Comparison of ENCODE assay signal across 16 cellular contexts in genomic region chr2:7745369-7745768, GRCh38.
DNase-seq lines count a peak whose midpoint lies in the region; ATAC-seq, FAIRE-seq and TF ChIP-seq lines count a peak whose summit lies in the region.
"Had no signal": no experiment of that assay in that cellular context is flagged by ENCODE, and none has a peak within 500 bp of the region (broad histone marks: within the 10 kb centered on the region; RNA-seq: fewer than 3 reads in every experiment).

No MANE protein-coding gene starts in this region.

- no peaks in the 10 kb centered on the region for H3K27me3 Mint-ChIP-seq in stimulated activated naive CD8-positive, alpha-beta T cell treated with anti-CD3 and anti-CD28 coated beads, Interleukin-15, Interleukin-2, amounts not matched to agents 100 ng/mL and 50 ng/mL, for 24 hours
- H3K27me3 Mint-ChIP-seq in stimulated activated naive CD8-positive, alpha-beta T cell treated with anti-CD3 and anti-CD28 coated beads, Interleukin-15, amount 100 ng/mL, for 72 hours = no peaks in the 10 kb centered on the region

- H3K27ac Mint-ChIP-seq in stimulated activated naive CD8-positive, alpha-beta T cell treated with anti-CD3 and anti-CD28 coated beads, Interleukin-15, Interleukin-2, amounts not matched to agents 100 ng/mL and 50 ng/mL, for 24 hours = peak overlapping the region; percentile 75
- peak overlapping the region in 1 of 2 donors; percentile 68 for H3K27ac Mint-ChIP-seq in stimulated activated naive CD8-positive, alpha-beta T cell treated with anti-CD3 and anti-CD28 coated beads, Interleukin-15, amount 100 ng/mL, for 72 hours

- TF ChIP-seq CTCF in bronchial epithelial cell (IDR thresholded peaks at IDR 0.05; ENCODE audit: insufficient read depth, low read length, severe bottlenecking) = no peak

- H3K27me3 ChIP-seq in bronchial epithelial cell (ENCODE audit: control insufficient read depth, insufficient read depth, low read length) = no peaks in the 10 kb centered on the region
- H3K27me3 ChIP-seq: BE2C had no signal

- H3K9me3 Mint-ChIP-seq in stimulated activated naive CD8-positive, alpha-beta T cell treated with anti-CD3 and anti-CD28 coated beads, Interleukin-15, Interleukin-2, amounts not matched to agents 100 ng/mL and 50 ng/mL, for 24 hours = peaks cover 10% of the 10 kb centered on the region
- peaks cover 32 to 37% of the 10 kb centered on the region in 2 donors for H3K9me3 Mint-ChIP-seq in stimulated activated naive CD8-positive, alpha-beta T cell treated with anti-CD3 and anti-CD28 coated beads, Interleukin-15, amount 100 ng/mL, for 72 hours

- H3K36me3 ChIP-seq in bronchial epithelial cell (ENCODE audit: control insufficient read depth, insufficient read depth, low read length) = no peaks in the 10 kb centered on the region
- H3K36me3 ChIP-seq: BE2C, esophagus squamous epithelium had no signal

- ATAC-seq in stimulated activated naive CD8-positive, alpha-beta T cell treated with anti-CD3 and anti-CD28 coated beads, Interleukin-15, amount 100 ng/mL, for 72 hours = no peak
- no peak for ATAC-seq in GM19455 (IDR thresholded peaks at IDR 0.05; ENCODE audit: unreplicated experiment)
- ATAC-seq: sciatic nerve had no signal

- FAIRE-seq in bronchial epithelial cell (lab: Jason Lieb, UNC) = no peak
- FAIRE-seq: astrocyte had no signal

- DNase-seq in stimulated activated naive CD8-positive, alpha-beta T cell treated with anti-CD3 and anti-CD28 coated beads, Interleukin-15, amount 100 ng/mL, for 72 hours = no peak
- peak; percentile 17 for DNase-seq in NCI-H748 treated with DMSO at 0.1 percent for 48 hours (lab: John Stamatoyannopoulos, UW)
- peak; percentile 61 for DNase-seq in bronchial epithelial cell (ENCODE audit: low read depth)
- DNase-seq in activated naive CD4-positive, alpha-beta T cell treated with Interleukin-2 at 50 U/mL for 16 hours = no peak
- DNase-seq in activated CD8-positive, alpha-beta memory T cell treated with anti-CD3 and anti-CD28 coated beads, Interleukin-2, amount 50 U/mL, for 4 hours = no peak
- DNase-seq in NCI-H446 treated with DMSO at 0.1 percent for 48 hours (lab: John Stamatoyannopoulos, UW) = no peak
- DNase-seq: BE2C, esophagus squamous epithelium, Karpas-422, kidney glomerular epithelial cell, NCI-H2107 had no signal

- peaks cover 4% of the 10 kb centered on the region for H3K36me3 Mint-ChIP-seq in stimulated activated naive CD8-positive, alpha-beta T cell treated with anti-CD3 and anti-CD28 coated beads, Interleukin-15, Interleukin-2, amounts not matched to agents 100 ng/mL and 50 ng/mL, for 24 hours (ENCODE audit: low read depth)

- H3K4me3 ChIP-seq in bronchial epithelial cell (ENCODE audit: low read depth, low read length) = no peak overlapping the region
- H3K4me3 ChIP-seq: esophagus squamous epithelium had no signal

- H3K4me3 Mint-ChIP-seq in stimulated activated naive CD8-positive, alpha-beta T cell treated with anti-CD3 and anti-CD28 coated beads, Interleukin-15, Interleukin-2, amounts not matched to agents 100 ng/mL and 50 ng/mL, for 24 hours = peak overlapping the region; percentile 21
- H3K4me3 Mint-ChIP-seq in stimulated activated naive CD8-positive, alpha-beta T cell treated with anti-CD3 and anti-CD28 coated beads, Interleukin-15, amount 100 ng/mL, for 72 hours = no peak overlapping the region
- H3K4me3 Mint-ChIP-seq: T-helper 2 cell treated with Interferon-gamma antibody and Interleukin-4, amounts not matched to agents 5 μg/mL and 100 μg/mL, for 36 hours had no signal

- peaks cover 59% of the 10 kb centered on the region for H3K4me1 Mint-ChIP-seq in stimulated activated naive CD8-positive, alpha-beta T cell treated with anti-CD3 and anti-CD28 coated beads, Interleukin-15, Interleukin-2, amounts not matched to agents 100 ng/mL and 50 ng/mL, for 24 hours (ENCODE audit: low read depth)
- peaks cover 60% of the 10 kb centered on the region for H3K4me1 Mint-ChIP-seq in stimulated activated naive CD8-positive, alpha-beta T cell treated with anti-CD3 and anti-CD28 coated beads, Interleukin-15, amount 100 ng/mL, for 72 hours

Comparison
In these comparisons a context has a peak if more than half of its experiments do, and no peak if none do; other contexts are left out.
1. DNase-seq: peak in NCI-H748 treated with DMSO at 0.1 percent for 48 hours (single experiment) and bronchial epithelial cell (single experiment); none in stimulated activated naive CD8-positive, alpha-beta T cell treated with anti-CD3 and anti-CD28 coated beads, Interleukin-15, amount 100 ng/mL, for 72 hours (0 of 2), activated naive CD4-positive, alpha-beta T cell treated with Interleukin-2 at 50 U/mL for 16 hours (single experiment), activated CD8-positive, alpha-beta memory T cell treated with anti-CD3 and anti-CD28 coated beads, Interleukin-2, amount 50 U/mL, for 4 hours (single experiment) and NCI-H446 treated with DMSO at 0.1 percent for 48 hours (single experiment).